1 cellular context compared by ENCODE assay signal in the genomic region with DNA sequence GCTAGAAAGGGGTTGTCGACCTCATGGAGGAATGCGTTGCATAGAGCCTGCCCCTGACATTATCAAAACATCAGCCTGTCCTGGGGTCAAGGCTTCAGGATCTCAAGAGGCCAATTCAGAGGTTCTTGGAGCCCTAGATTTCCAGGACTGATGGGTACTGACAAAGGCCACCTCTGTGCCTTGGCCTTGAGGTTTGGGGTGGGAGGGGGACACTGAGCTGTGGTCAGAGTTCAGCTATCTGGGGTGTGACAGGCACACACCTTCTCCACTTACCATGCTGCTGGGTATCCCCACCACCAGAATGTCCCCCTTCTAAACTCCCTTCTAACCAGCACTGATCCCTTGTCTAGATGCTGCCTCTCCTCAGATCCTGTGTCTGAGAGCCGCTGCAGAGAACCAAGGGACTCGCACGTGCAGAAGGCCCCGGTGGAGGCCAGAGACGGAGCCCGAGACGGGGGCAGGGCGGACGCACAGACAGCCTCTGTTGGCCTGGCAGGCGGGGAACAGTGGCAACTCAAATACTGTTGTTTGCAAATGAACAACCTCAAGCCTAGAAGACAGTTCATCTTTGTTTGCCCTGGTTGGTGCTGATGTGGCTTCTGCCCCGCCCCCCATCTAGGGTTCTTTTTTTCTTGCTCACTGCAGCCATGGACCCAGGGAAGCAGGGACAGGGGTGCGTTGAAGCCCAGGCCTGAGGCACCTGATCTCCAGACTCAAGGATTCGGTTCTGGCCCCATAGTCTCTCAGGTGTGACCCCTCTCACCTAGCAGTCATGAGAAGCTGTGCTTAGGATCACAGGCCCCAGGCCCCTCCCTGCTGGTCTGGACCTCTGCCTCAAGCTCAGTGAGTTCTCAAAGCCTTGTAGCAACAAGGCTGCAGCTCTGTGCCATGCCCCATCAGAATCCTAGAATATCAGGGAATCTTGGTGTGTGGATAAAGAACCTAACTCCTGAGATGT.
TF ChIP-seq lines count a peak whose summit lies in the region.

No MANE protein-coding gene starts in this region.

TF ChIP-seq in HepG2, 621 proteins besides CTCF, POLR2A, EP300 and RAD21 (continued from another document and continues in another):
- TF ChIP-seq, protein P1, sequence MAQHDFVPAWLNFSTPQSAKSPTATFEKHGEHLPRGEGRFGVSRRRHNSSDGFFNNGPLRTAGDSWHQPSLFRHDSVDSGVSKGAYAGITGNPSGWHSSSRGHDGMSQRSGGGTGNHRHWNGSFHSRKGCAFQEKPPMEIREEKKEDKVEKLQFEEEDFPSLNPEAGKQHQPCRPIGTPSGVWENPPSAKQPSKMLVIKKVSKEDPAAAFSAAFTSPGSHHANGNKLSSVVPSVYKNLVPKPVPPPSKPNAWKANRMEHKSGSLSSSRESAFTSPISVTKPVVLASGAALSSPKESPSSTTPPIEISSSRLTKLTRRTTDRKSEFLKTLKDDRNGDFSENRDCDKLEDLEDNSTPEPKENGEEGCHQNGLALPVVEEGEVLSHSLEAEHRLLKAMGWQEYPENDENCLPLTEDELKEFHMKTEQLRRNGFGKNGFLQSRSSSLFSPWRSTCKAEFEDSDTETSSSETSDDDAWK (CRISPR knock-in tag; IDR thresholded peaks at IDR 0.05), result no peak
- TF ChIP-seq, protein P2, sequence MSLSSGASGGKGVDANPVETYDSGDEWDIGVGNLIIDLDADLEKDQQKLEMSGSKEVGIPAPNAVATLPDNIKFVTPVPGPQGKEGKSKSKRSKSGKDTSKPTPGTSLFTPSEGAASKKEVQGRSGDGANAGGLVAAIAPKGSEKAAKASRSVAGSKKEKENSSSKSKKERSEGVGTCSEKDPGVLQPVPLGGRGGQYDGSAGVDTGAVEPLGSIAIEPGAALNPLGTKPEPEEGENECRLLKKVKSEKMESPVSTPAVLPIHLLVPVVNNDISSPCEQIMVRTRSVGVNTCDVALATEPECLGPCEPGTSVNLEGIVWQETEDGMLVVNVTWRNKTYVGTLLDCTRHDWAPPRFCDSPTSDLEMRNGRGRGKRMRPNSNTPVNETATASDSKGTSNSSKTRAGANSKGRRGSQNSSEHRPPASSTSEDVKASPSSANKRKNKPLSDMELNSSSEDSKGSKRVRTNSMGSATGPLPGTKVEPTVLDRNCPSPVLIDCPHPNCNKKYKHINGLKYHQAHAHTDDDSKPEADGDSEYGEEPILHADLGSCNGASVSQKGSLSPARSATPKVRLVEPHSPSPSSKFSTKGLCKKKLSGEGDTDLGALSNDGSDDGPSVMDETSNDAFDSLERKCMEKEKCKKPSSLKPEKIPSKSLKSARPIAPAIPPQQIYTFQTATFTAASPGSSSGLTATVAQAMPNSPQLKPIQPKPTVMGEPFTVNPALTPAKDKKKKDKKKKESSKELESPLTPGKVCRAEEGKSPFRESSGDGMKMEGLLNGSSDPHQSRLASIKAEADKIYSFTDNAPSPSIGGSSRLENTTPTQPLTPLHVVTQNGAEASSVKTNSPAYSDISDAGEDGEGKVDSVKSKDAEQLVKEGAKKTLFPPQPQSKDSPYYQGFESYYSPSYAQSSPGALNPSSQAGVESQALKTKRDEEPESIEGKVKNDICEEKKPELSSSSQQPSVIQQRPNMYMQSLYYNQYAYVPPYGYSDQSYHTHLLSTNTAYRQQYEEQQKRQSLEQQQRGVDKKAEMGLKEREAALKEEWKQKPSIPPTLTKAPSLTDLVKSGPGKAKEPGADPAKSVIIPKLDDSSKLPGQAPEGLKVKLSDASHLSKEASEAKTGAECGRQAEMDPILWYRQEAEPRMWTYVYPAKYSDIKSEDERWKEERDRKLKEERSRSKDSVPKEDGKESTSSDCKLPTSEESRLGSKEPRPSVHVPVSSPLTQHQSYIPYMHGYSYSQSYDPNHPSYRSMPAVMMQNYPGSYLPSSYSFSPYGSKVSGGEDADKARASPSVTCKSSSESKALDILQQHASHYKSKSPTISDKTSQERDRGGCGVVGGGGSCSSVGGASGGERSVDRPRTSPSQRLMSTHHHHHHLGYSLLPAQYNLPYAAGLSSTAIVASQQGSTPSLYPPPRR (CRISPR knock-in tag; IDR thresholded peaks at IDR 0.05; ENCODE audit: borderline replicate concordance), result peak; percentile 80; the same call in 1 of the 2 replicates
- TF ChIP-seq DNMT1 (CRISPR knock-in tag; IDR thresholded peaks at IDR 0.05), result no peak
- peak; percentile 50; the same call in 1 of the 2 replicates for TF ChIP-seq PPARG (CRISPR knock-in tag; conservative IDR thresholded peaks at IDR 0.05)
- no peak for TF ChIP-seq ZNF879 (CRISPR knock-in tag; IDR thresholded peaks at IDR 0.05)
- TF ChIP-seq ZFP62 (CRISPR knock-in tag; IDR thresholded peaks at IDR 0.05), result no peak
- no peak for TF ChIP-seq ZSCAN25 (CRISPR knock-in tag; IDR thresholded peaks at IDR 0.05)
- 0 out of 2 replicates have a peak, but pooled peaks have one; percentile 81 for TF ChIP-seq KLF15 (CRISPR knock-in tag; IDR thresholded peaks at IDR 0.05; ENCODE audit: borderline replicate concordance)
- 0 out of 2 replicates have a peak, but pooled peaks have one; percentile 13 for TF ChIP-seq FOSL1 (CRISPR knock-in tag; IDR thresholded peaks at IDR 0.05; ENCODE audit: borderline replicate concordance)
- TF ChIP-seq RFX1 (IDR thresholded peaks at IDR 0.05), result no peak
- peak; percentile 50; the same call in 1 of the 2 replicates for TF ChIP-seq ZSCAN21 (CRISPR knock-in tag; IDR thresholded peaks at IDR 0.05; ENCODE audit: borderline replicate concordance)
- TF ChIP-seq ATF7 (IDR thresholded peaks at IDR 0.05), result no peak
- TF ChIP-seq ATF7 (CRISPR knock-in tag; IDR thresholded peaks at IDR 0.05), result no peak
- no peak for TF ChIP-seq ZNF484 (CRISPR knock-in tag; IDR thresholded peaks at IDR 0.05; ENCODE audit: borderline replicate concordance, low read depth)
- TF ChIP-seq, protein P3, sequence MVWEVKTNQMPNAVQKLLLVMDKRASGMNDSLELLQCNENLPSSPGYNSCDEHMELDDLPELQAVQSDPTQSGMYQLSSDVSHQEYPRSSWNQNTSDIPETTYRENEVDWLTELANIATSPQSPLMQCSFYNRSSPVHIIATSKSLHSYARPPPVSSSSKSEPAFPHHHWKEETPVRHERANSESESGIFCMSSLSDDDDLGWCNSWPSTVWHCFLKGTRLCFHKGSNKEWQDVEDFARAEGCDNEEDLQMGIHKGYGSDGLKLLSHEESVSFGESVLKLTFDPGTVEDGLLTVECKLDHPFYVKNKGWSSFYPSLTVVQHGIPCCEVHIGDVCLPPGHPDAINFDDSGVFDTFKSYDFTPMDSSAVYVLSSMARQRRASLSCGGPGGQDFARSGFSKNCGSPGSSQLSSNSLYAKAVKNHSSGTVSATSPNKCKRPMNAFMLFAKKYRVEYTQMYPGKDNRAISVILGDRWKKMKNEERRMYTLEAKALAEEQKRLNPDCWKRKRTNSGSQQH (CRISPR knock-in tag; IDR thresholded peaks at IDR 0.05; ENCODE audit: low read depth), result no peak
- TF ChIP-seq HNF4G (IDR thresholded peaks at IDR 0.05; ENCODE audit: borderline replicate concordance, low read depth, low read length), result no peak
- 0 out of 2 replicates have a peak, but pooled peaks have one; percentile 14 for TF ChIP-seq HNF4G (CRISPR knock-in tag; IDR thresholded peaks at IDR 0.05; ENCODE audit: borderline replicate concordance, low read depth)
- TF ChIP-seq, protein P4, sequence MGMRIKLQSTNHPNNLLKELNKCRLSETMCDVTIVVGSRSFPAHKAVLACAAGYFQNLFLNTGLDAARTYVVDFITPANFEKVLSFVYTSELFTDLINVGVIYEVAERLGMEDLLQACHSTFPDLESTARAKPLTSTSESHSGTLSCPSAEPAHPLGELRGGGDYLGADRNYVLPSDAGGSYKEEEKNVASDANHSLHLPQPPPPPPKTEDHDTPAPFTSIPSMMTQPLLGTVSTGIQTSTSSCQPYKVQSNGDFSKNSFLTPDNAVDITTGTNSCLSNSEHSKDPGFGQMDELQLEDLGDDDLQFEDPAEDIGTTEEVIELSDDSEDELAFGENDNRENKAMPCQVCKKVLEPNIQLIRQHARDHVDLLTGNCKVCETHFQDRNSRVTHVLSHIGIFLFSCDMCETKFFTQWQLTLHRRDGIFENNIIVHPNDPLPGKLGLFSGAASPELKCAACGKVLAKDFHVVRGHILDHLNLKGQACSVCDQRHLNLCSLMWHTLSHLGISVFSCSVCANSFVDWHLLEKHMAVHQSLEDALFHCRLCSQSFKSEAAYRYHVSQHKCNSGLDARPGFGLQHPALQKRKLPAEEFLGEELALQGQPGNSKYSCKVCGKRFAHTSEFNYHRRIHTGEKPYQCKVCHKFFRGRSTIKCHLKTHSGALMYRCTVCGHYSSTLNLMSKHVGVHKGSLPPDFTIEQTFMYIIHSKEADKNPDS (CRISPR knock-in tag; IDR thresholded peaks at IDR 0.05), result no peak
- peak; percentile 74 for TF ChIP-seq HDAC2 (CRISPR knock-in tag; IDR thresholded peaks at IDR 0.05)
- TF ChIP-seq POLR2G (IDR thresholded peaks at IDR 0.05; ENCODE audit: low read depth, low read length), result no peak
- TF ChIP-seq ZMYM2 (CRISPR knock-in tag; IDR thresholded peaks at IDR 0.05), result no peak
- TF ChIP-seq, protein P5, sequence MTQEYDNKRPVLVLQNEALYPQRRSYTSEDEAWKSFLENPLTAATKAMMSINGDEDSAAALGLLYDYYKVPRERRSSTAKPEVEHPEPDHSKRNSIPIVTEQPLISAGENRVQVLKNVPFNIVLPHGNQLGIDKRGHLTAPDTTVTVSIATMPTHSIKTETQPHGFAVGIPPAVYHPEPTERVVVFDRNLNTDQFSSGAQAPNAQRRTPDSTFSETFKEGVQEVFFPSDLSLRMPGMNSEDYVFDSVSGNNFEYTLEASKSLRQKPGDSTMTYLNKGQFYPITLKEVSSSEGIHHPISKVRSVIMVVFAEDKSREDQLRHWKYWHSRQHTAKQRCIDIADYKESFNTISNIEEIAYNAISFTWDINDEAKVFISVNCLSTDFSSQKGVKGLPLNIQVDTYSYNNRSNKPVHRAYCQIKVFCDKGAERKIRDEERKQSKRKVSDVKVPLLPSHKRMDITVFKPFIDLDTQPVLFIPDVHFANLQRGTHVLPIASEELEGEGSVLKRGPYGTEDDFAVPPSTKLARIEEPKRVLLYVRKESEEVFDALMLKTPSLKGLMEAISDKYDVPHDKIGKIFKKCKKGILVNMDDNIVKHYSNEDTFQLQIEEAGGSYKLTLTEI (CRISPR knock-in tag; conservative IDR thresholded peaks at IDR 0.05), result no peak
- TF ChIP-seq ZFY (CRISPR knock-in tag; IDR thresholded peaks at IDR 0.05), result peak; percentile 78
- TF ChIP-seq STAG1 (CRISPR knock-in tag; IDR thresholded peaks at IDR 0.05), result peak; percentile 32
- TF ChIP-seq KDM1A (CRISPR knock-in tag; IDR thresholded peaks at IDR 0.05), result peak; percentile 15; the same call in 1 of the 2 replicates
- TF ChIP-seq, protein P6, sequence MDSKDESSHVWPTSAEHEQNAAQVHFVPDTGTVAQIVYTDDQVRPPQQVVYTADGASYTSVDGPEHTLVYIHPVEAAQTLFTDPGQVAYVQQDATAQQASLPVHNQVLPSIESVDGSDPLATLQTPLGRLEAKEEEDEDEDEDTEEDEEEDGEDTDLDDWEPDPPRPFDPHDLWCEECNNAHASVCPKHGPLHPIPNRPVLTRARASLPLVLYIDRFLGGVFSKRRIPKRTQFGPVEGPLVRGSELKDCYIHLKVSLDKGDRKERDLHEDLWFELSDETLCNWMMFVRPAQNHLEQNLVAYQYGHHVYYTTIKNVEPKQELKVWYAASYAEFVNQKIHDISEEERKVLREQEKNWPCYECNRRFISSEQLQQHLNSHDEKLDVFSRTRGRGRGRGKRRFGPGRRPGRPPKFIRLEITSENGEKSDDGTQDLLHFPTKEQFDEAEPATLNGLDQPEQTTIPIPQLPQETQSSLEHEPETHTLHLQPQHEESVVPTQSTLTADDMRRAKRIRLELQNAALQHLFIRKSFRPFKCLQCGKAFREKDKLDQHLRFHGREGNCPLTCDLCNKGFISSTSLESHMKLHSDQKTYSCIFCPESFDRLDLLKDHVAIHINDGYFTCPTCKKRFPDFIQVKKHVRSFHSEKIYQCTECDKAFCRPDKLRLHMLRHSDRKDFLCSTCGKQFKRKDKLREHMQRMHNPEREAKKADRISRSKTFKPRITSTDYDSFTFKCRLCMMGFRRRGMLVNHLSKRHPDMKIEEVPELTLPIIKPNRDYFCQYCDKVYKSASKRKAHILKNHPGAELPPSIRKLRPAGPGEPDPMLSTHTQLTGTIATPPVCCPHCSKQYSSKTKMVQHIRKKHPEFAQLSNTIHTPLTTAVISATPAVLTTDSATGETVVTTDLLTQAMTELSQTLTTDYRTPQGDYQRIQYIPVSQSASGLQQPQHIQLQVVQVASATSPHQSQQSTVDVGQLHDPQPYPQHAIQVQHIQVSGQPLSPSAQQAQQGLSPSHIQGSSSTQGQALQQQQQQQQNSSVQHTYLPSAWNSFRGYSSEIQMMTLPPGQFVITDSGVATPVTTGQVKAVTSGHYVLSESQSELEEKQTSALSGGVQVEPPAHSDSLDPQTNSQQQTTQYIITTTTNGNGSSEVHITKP (CRISPR knock-in tag; IDR thresholded peaks at IDR 0.05; ENCODE audit: low read depth), result no peak
- TF ChIP-seq, protein P7, sequence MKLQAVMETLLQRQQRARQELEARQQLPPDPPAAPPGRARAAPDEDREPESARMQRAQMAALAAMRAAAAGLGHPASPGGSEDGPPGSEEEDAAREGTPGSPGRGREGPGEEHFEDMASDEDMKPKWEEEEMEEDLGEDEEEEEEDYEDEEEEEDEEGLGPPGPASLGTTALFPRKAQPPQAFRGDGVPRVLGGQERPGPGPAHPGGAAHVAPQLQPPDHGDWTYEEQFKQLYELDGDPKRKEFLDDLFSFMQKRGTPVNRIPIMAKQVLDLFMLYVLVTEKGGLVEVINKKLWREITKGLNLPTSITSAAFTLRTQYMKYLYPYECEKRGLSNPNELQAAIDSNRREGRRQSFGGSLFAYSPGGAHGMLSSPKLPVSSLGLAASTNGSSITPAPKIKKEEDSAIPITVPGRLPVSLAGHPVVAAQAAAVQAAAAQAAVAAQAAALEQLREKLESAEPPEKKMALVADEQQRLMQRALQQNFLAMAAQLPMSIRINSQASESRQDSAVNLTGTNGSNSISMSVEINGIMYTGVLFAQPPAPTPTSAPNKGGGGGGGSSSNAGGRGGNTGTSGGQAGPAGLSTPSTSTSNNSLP (IDR thresholded peaks at IDR 0.05; ENCODE audit: low read depth, low read length), result no peak
- 0 out of 2 replicates have a peak, but pooled peaks have one; percentile 48 for TF ChIP-seq YEATS4 (CRISPR knock-in tag; IDR thresholded peaks at IDR 0.05; ENCODE audit: borderline replicate concordance)
- TF ChIP-seq ZFP41 (CRISPR knock-in tag; IDR thresholded peaks at IDR 0.05; ENCODE audit: borderline replicate concordance), result no peak
- TF ChIP-seq CREM (IDR thresholded peaks at IDR 0.05), result peak; percentile 60; the same call in 1 of the 2 replicates
- TF ChIP-seq CREM (CRISPR knock-in tag; IDR thresholded peaks at IDR 0.05), result no peak
